1 cellular context compared by ENCODE assay signal in the genomic region with DNA sequence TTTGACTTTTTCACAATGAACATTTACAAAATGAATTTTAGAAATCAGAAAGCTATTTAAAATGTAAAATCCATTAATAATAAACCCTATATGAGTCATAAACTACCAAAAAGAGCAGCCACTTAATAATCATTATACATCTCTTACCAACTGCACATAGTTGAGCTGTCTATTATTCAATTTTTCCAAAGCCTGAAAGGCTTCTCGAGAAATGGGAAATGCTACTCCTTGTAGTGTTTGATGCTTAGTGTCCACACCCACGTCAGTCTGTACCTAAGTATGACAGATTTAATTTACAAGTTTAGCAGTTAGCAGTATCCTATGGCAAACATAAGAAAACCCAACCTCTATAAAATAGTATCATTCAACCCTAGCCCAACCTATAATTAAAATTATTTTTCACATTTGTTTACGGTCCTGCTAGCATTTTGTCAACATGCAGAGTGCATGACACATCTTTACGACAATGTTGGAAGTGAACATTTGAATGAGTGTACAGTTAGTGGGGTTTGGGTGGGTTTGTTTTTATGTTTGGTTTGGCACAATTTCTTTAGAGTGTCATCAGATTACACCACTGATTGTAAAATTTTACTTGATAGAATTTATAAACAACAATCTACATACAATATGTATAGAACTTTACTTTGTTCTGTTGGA.
TF ChIP-seq lines count a peak whose summit lies in the region.

No MANE protein-coding gene starts in this region.

TF ChIP-seq in IMR-90, 13 proteins besides CTCF, POLR2A, EP300 and RAD21:
- TF ChIP-seq, protein P1, sequence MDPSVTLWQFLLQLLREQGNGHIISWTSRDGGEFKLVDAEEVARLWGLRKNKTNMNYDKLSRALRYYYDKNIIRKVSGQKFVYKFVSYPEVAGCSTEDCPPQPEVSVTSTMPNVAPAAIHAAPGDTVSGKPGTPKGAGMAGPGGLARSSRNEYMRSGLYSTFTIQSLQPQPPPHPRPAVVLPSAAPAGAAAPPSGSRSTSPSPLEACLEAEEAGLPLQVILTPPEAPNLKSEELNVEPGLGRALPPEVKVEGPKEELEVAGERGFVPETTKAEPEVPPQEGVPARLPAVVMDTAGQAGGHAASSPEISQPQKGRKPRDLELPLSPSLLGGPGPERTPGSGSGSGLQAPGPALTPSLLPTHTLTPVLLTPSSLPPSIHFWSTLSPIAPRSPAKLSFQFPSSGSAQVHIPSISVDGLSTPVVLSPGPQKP (IDR thresholded peaks at IDR 0.05; ENCODE audit: borderline replicate concordance, low read depth, low read length) = no peak
- TF ChIP-seq NFE2L2 (IDR thresholded peaks at IDR 0.05; ENCODE audit: low read depth, low read length) = no peak
- no peak for TF ChIP-seq BHLHE40 (IDR thresholded peaks at IDR 0.05; ENCODE audit: low read depth, low read length)
- TF ChIP-seq, protein P2, sequence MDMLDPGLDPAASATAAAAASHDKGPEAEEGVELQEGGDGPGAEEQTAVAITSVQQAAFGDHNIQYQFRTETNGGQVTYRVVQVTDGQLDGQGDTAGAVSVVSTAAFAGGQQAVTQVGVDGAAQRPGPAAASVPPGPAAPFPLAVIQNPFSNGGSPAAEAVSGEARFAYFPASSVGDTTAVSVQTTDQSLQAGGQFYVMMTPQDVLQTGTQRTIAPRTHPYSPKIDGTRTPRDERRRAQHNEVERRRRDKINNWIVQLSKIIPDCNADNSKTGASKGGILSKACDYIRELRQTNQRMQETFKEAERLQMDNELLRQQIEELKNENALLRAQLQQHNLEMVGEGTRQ (IDR thresholded peaks at IDR 0.05; ENCODE audit: low read depth, low read length) = no peak
- no peak for TF ChIP-seq MAFK (IDR thresholded peaks at IDR 0.05; ENCODE audit: low read depth, low read length)
- TF ChIP-seq CHD1 (IDR thresholded peaks at IDR 0.05; ENCODE audit: low read depth, low read length) = no peak
- no peak for TF ChIP-seq MXI1 (IDR thresholded peaks at IDR 0.05; ENCODE audit: borderline replicate concordance, low read depth, low read length)
- TF ChIP-seq RCOR1 (IDR thresholded peaks at IDR 0.05; ENCODE audit: insufficient replicate concordance, low read length) = no peak
- TF ChIP-seq CEBPB (IDR thresholded peaks at IDR 0.05; ENCODE audit: low read depth, low read length) = no peak
- TF ChIP-seq FOS (IDR thresholded peaks at IDR 0.05; ENCODE audit: low read depth, low read length) = no peak
- no peak for TF ChIP-seq SMC3 (IDR thresholded peaks at IDR 0.05; ENCODE audit: low read depth, low read length)
- no peak for TF ChIP-seq MAZ (IDR thresholded peaks at IDR 0.05; ENCODE audit: borderline replicate concordance, low read depth, low read length)
- TF ChIP-seq RFX5 (IDR thresholded peaks at IDR 0.05; ENCODE audit: low read depth, low read length) = no peak
